1 cellular context compared by ENCODE assay signal in the genomic region with DNA sequence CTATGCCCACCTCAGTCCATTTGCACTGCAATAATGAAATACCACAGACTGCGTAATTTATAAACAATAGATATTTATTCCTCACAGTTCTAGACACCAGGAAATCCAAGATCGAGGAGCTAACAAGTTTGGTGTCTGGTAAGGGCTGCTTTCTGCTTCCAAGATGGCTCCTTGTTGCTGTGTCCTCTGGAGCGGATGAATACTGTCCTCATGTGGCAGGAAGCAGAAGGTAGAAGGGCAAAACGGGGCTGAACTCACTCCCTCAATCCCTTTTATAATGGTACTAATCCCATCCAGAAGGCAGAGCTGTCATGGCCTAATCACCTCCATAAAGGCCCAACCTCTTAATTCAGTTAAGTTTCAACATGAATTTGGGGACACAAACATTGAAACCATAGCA.
TF ChIP-seq lines count a peak whose summit lies in the region.

No MANE protein-coding gene starts in this region.

TF ChIP-seq in GM23338, 12 proteins besides CTCF, POLR2A, EP300 and RAD21 (continued from another document):
- no peak for TF ChIP-seq EZH2 (IDR thresholded peaks at IDR 0.05; ENCODE audit: low read depth, unreplicated experiment)
- TF ChIP-seq JUNB (IDR thresholded peaks at IDR 0.05; ENCODE audit: unreplicated experiment): no peak
